10 cellular contexts compared by ENCODE assay signal in the genomic region with DNA sequence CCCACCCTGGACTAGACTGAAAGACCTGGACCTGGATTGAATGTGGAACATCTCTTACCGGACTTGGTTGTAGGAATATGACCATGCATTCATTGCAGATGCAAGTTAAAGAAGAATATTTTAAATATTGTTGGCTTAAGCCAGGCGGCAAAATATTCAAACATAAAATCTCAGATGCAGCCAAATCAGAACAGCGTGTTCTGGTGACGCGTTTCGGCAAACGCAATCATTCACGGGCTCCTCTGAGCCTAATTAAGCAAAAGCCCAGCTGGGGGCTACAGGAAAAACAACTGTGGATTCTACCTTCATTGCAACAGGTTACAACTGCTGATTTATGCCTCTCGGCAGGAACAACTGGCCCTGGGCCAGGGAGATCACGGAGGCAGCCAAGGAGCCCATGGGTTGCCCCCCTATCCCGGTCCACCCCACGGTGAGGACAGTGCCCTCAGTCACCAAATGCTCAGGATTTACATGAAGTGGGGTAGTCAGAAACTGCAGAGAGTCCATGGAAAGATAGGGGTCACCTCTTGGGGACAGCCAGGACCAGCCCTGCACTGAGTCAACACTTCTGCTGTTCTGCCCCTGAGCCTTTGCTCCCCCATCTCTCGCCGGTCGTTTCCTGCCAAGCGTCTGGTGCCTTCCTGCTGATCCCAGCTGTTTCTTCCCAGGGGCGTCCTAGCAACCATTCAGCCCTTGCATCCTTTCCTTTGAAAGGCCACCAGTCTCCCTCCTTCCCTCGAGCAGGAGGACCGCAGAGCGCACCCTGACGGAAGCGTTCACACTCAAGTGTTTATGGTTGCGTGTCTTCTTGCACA.
DNase-seq lines count a peak whose midpoint lies in the region; ATAC-seq lines count a peak whose summit lies in the region.
"Had no signal": no experiment of that assay in that cellular context is flagged by ENCODE, and none has a peak within 500 bp of the region (broad histone marks: within the 10 kb centered on the region; RNA-seq: fewer than 3 reads in every experiment).

No MANE protein-coding gene starts in this region.

- ATAC-seq in GM18498 (IDR thresholded peaks at IDR 0.05; ENCODE audit: unreplicated experiment) (no peak), HG03354 (IDR thresholded peaks at IDR 0.05; ENCODE audit: poor library complexity, severe bottlenecking, unreplicated experiment) (no peak)

- peak overlapping the region; percentile 7 for H3K27ac ChIP-seq in angular gyrus (ENCODE audit: low read depth, low read length)
- H3K27ac ChIP-seq in temporal lobe (ENCODE audit: low read depth, low read length) = peak overlapping the region; percentile 64
- H3K27ac ChIP-seq: cardiac muscle cell had no signal

- DNase-seq in NCI-H524 (lab: John Stamatoyannopoulos, UW) (peak; percentile 16 to 68), NCI-H524 treated with DMSO at 0.1 percent for 48 hours (lab: John Stamatoyannopoulos, UW) (no peak), inferior parietal cortex (ENCODE audit: extremely low spot score) (peak; percentile 48), occipital lobe (lab: John Stamatoyannopoulos, UW) (no peak)
- DNase-seq: kidney glomerular epithelial cell had no signal

Comparison
In these comparisons a context has a peak if more than half of its experiments do, and no peak if none do; other contexts are left out.
1. DNase-seq: peak in NCI-H524 (2 of 2) and inferior parietal cortex (single experiment); none in NCI-H524 treated with DMSO at 0.1 percent for 48 hours (single experiment) and occipital lobe (single experiment).